In the genomic region with DNA sequence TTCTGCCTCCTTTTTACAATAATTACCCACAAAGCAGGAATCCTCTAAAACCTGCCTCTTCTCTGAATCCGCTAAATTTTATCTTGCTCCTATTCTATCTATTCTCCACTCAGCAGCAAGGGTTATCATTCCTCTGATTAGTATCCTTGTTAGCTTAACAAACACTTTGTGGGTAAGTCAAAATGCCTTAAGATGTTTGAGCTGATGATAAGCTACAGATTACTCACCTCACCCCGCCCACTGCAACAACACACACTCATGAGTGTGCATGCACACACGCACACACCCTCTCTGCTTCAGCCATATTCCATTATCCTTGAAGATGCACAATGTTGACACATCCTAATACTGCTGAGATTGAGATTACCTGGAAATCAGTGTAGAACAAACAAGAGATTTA, we compare ENCODE assay signal across 12 cellular contexts.
"Had no signal": no experiment of that assay in that cellular context is flagged by ENCODE, and none has a peak within 500 bp of the region (broad histone marks: within the 10 kb centered on the region; RNA-seq: fewer than 3 reads in every experiment).

No MANE protein-coding gene starts in this region.

- H3K4me3 ChIP-seq: left ventricle myocardium inferior, sigmoid colon, testis had no signal

- H3K27ac ChIP-seq: left ventricle myocardium inferior, sigmoid colon, testis had no signal

- H3K9me3 ChIP-seq: left ventricle myocardium inferior, sigmoid colon, testis had no signal

- H3K36me3 ChIP-seq: left ventricle myocardium inferior, sigmoid colon had no signal

- DNase-seq: activated CD4-positive, alpha-beta memory T cell treated with anti-CD3 and anti-CD28 coated beads for 36 hours; activated CD4-positive, CD25-positive, alpha-beta regulatory T cell treated with anti-CD3 and anti-CD28 coated beads, Interleukin-2, amount 50 U/mL, for 72 hours; activated gamma-delta T cell; activated naive CD8-positive, alpha-beta T cell treated with anti-CD3 and anti-CD28 coated beads for 36 hours; activated T-cell treated with anti-CD3 and anti-CD28 coated beads, Interleukin-2, amount 50 U/mL, for 4 hours; anterior cingulate cortex; left ventricle myocardium inferior; sigmoid colon; stimulated activated CD4-positive, alpha-beta T cell treated with anti-CD3 and anti-CD28 coated beads, Interleukin-15, amount 100 ng/mL, for 24 hours; stimulated activated CD4-positive, alpha-beta T cell treated with anti-CD3 and anti-CD28 coated beads, Interleukin-4, amount 100 ng/mL, for 24 hours; stimulated activated naive CD8-positive, alpha-beta T cell treated with anti-CD3 and anti-CD28 coated beads, Interleukin-15, amount 100 ng/mL, for 72 hours; testis had no signal

- H3K4me1 ChIP-seq: left ventricle myocardium inferior, sigmoid colon, testis had no signal

- ATAC-seq: activated T-cell treated with anti-CD3 and anti-CD28 coated beads, Interleukin-2, amount 50 U/mL, for 4 hours; stimulated activated naive CD8-positive, alpha-beta T cell treated with anti-CD3 and anti-CD28 coated beads, Interleukin-15, amount 100 ng/mL, for 72 hours had no signal

- H3K27me3 ChIP-seq: testis had no signal
